In genomic region chr7:155069992-155070827, GRCh38 we compare ENCODE assay signal across 2 cellular contexts.
A peak's percentile ranks its signal among the peaks of the same experiment; 100 is the strongest.
TF ChIP-seq lines count a peak whose summit lies in the region.

TSS of gene HTR5A (plus strand) at chr7:155070324. CDS start at chr7:155070900, 576 bp downstream.

TF ChIP-seq in HEK293, 187 proteins besides CTCF, POLR2A, EP300 and RAD21 (continued from another document):
- no peak for TF ChIP-seq INSM2 (tag by site-specific recombination; IDR thresholded peaks at IDR 0.05)
- TF ChIP-seq GLI2 (tag by site-specific recombination; IDR thresholded peaks at IDR 0.05; ENCODE audit: borderline replicate concordance, low read depth) = no peak
- TF ChIP-seq ZNF701 (tag by site-specific recombination; IDR thresholded peaks at IDR 0.05) = no peak
- TF ChIP-seq ZNF610 (tag by site-specific recombination; IDR thresholded peaks at IDR 0.05; ENCODE audit: borderline replicate concordance) = peak; percentile 86
- peak; percentile 43; the same call in 1 of the 2 replicates for TF ChIP-seq ZBTB10 (tag by site-specific recombination; IDR thresholded peaks at IDR 0.05)
- no peak for TF ChIP-seq ZNF2 (tag by site-specific recombination; IDR thresholded peaks at IDR 0.05)
- TF ChIP-seq ZNF747 (tag by site-specific recombination; IDR thresholded peaks at IDR 0.05) = no peak
- peak; percentile 24; the same call in 1 of the 2 replicates for TF ChIP-seq ZNF221 (tag by site-specific recombination; IDR thresholded peaks at IDR 0.05; ENCODE audit: borderline replicate concordance)
- peak; percentile 72 for TF ChIP-seq ZNF10 (tag by site-specific recombination; IDR thresholded peaks at IDR 0.05)
- TF ChIP-seq TRIM28 (IDR thresholded peaks at IDR 0.05; ENCODE audit: borderline replicate concordance, low read length) = peak; percentile 91

TF ChIP-seq in HepG2, 621 proteins besides CTCF, POLR2A, EP300 and RAD21 (continued from another document and continues in another):
- TF ChIP-seq ZSCAN31 (CRISPR knock-in tag; IDR thresholded peaks at IDR 0.05; ENCODE audit: low read depth) (peak; percentile 100), POLR2AphosphoS5 (IDR thresholded peaks at IDR 0.05; ENCODE audit: low read depth, low read length) (no peak), ZNF550 (CRISPR knock-in tag; IDR thresholded peaks at IDR 0.05; ENCODE audit: borderline replicate concordance) (peak; percentile 98), ZMYM3 (CRISPR knock-in tag; IDR thresholded peaks at IDR 0.05) (peak; percentile 88), NRL (CRISPR knock-in tag; IDR thresholded peaks at IDR 0.05; ENCODE audit: borderline replicate concordance) (peak; percentile 100), ATF4 (CRISPR knock-in tag; IDR thresholded peaks at IDR 0.05) (peak in 1 of 2 experiments; percentile 96; a peak in 2 of 4 replicates), ZBTB4 (CRISPR knock-in tag; IDR thresholded peaks at IDR 0.05; ENCODE audit: borderline replicate concordance) (peak; percentile 99), MIER2 (CRISPR knock-in tag; IDR thresholded peaks at IDR 0.05) (peak; percentile 100), CERS6 (CRISPR knock-in tag; IDR thresholded peaks at IDR 0.05) (peak; percentile 100), ZNF784 (CRISPR knock-in tag; IDR thresholded peaks at IDR 0.05; ENCODE audit: borderline replicate concordance) (peak; percentile 100), ZIK1 (CRISPR knock-in tag; IDR thresholded peaks at IDR 0.05; ENCODE audit: borderline replicate concordance, low read depth) (peak; percentile 100), PLRG1 (conservative IDR thresholded peaks at IDR 0.05) (no peak), CBFB (CRISPR knock-in tag; IDR thresholded peaks at IDR 0.05) (peak; percentile 99), THRA (CRISPR knock-in tag; IDR thresholded peaks at IDR 0.05; ENCODE audit: borderline replicate concordance) (peak; percentile 99), KDM2A (CRISPR knock-in tag; IDR thresholded peaks at IDR 0.05; ENCODE audit: borderline replicate concordance, low read depth) (peak; percentile 100), TRIM24 (CRISPR knock-in tag; IDR thresholded peaks at IDR 0.05) (peak; percentile 89), PAXIP1 (CRISPR knock-in tag; conservative IDR thresholded peaks at IDR 0.05) (peak; percentile 81), ZNF136 (CRISPR knock-in tag; IDR thresholded peaks at IDR 0.05; ENCODE audit: low read depth) (peak; percentile 100), TOPORS (CRISPR knock-in tag; IDR thresholded peaks at IDR 0.05) (peak; percentile 100), ADNP (CRISPR knock-in tag; IDR thresholded peaks at IDR 0.05) (peak; percentile 58; the same call in 1 of the 2 replicates), ZNF639 (CRISPR knock-in tag; conservative IDR thresholded peaks at IDR 0.05) (peak; percentile 99), HOXA5 (CRISPR knock-in tag; IDR thresholded peaks at IDR 0.05) (peak; percentile 100), ZNF572 (CRISPR knock-in tag; IDR thresholded peaks at IDR 0.05) (peak; percentile 96), ZFP90 (CRISPR knock-in tag; IDR thresholded peaks at IDR 0.05; ENCODE audit: borderline replicate concordance) (peak; percentile 100), GFI1 (CRISPR knock-in tag; IDR thresholded peaks at IDR 0.05; ENCODE audit: borderline replicate concordance) (peak; percentile 96), ZFP91 (CRISPR knock-in tag; IDR thresholded peaks at IDR 0.05; ENCODE audit: borderline replicate concordance) (peak; percentile 97), FOXK2 (IDR thresholded peaks at IDR 0.05) (no peak), ZNF512B (CRISPR knock-in tag; IDR thresholded peaks at IDR 0.05; ENCODE audit: borderline replicate concordance) (peak; percentile 98; the same call in 1 of the 2 replicates), ZNF687 (CRISPR knock-in tag; IDR thresholded peaks at IDR 0.05) (peak; percentile 91)
